Comparison of ENCODE assay signal across 16 cellular contexts in genomic region chr17:76366247-76366646, GRCh38. TPM values are rescaled to one million over a fixed set of nuclear protein-coding genes. Genes with fewer than 3 reads are reported as not detected.
DNase-seq lines count a peak whose midpoint lies in the region; ATAC-seq and TF ChIP-seq lines count a peak whose summit lies in the region.
"Had no signal": no experiment of that assay in that cellular context is flagged by ENCODE, and none has a peak within 500 bp of the region (broad histone marks: within the 10 kb centered on the region; RNA-seq: fewer than 3 reads in every experiment).

No MANE protein-coding gene starts in this region.

- H3K4me3 Mint-ChIP-seq in H9 = no peak overlapping the region
- peak overlapping the region; percentile 57 for H3K4me3 Mint-ChIP-seq in T-helper 17 cell
- H3K4me3 Mint-ChIP-seq: CD4-positive, alpha-beta T cell had no signal

- H3K27me3 ChIP-seq in H9 (ENCODE audit: insufficient read depth, low read length) (no peaks in the 10 kb centered on the region), neuronal stem cell (ENCODE audit: control insufficient read depth in 3 of 3, insufficient read depth in 3 of 3, low read depth in 1 of 3, low read length in 3 of 3) (no peaks in the 10 kb centered on the region)
- H3K27me3 ChIP-seq: BE2C had no signal

- no peak overlapping the region for H3K27ac ChIP-seq in H9 (ENCODE audit: insufficient read length, low read depth, low read length)
- H3K27ac ChIP-seq in neuronal stem cell (replicated peaks; ENCODE audit: low read length) = no peak overlapping the region
- H3K27ac ChIP-seq: C4-2B, KMS-11 had no signal

- H2AFZ ChIP-seq in H9 (ENCODE audit: low read length) (no peak overlapping the region), neuronal stem cell (ENCODE audit: low read length) (no peak overlapping the region)

- H2BK5ac ChIP-seq in H9 (ENCODE audit: insufficient read length, low read length) = no peak overlapping the region
- H2BK5ac ChIP-seq in neuronal stem cell (ENCODE audit: low read length) = no peak overlapping the region

- H3K23me2 ChIP-seq in H9 (ENCODE audit: insufficient read length, low read depth, low read length, poor library complexity, severe bottlenecking) = no peaks in the 10 kb centered on the region

- H3K27me3 Mint-ChIP-seq in H9 (ENCODE audit: low read depth) (no peaks in the 10 kb centered on the region; the same call in none of the 2 replicates), T-helper 17 cell (peaks cover 16% of the 10 kb centered on the region)
- H3K27me3 Mint-ChIP-seq: CD4-positive, alpha-beta T cell had no signal

- H3K36me3 Mint-ChIP-seq in H9 (ENCODE audit: insufficient read depth in 1 of 3, low read depth in 3 of 3) (no peaks in the 10 kb centered on the region), T-helper 17 cell (ENCODE audit: low read depth) (no peaks in the 10 kb centered on the region)

- no peak overlapping the region; the same call in 1 of the 2 replicates for H3K4ac ChIP-seq in H9 (ENCODE audit: low read depth, low read length)
- H3K4ac ChIP-seq in neuronal stem cell (ENCODE audit: low read length) = peak overlapping the region; percentile 37

- H2BK15ac ChIP-seq in H9 (ENCODE audit: low read depth, low read length) (no peak overlapping the region), neuronal stem cell (ENCODE audit: low read length) (no peak overlapping the region)

- no peak overlapping the region for H3T11ph ChIP-seq in H9 (ENCODE audit: low read length)

- H3K79me1 ChIP-seq in H9 (ENCODE audit: insufficient read depth, low read depth, low read length, poor library complexity, severe bottlenecking) (no peaks in the 10 kb centered on the region), neuronal stem cell (ENCODE audit: low read depth, low read length) (no peaks in the 10 kb centered on the region)

- H2AK5ac ChIP-seq in H9 (ENCODE audit: insufficient read length, low read length) (no peak overlapping the region), neuronal stem cell (ENCODE audit: low read depth, low read length) (peak overlapping the region; percentile 44)

- H3K27ac Mint-ChIP-seq in H9 (peak overlapping the region in 2 of 3 experiments; percentile 41 to 62; a peak in 3 of 7 replicates), T-helper 17 cell (no peak overlapping the region)
- H3K27ac Mint-ChIP-seq: CD4-positive, alpha-beta T cell had no signal

- no peak overlapping the region for H4K91ac ChIP-seq in H9 (ENCODE audit: insufficient read length, low read depth, low read length)
- no peak overlapping the region for H4K91ac ChIP-seq in neuronal stem cell (ENCODE audit: low read depth, low read length, poor library complexity)

- H3K23ac ChIP-seq in H9 (ENCODE audit: insufficient read length, low read depth, low read length) = no peak overlapping the region
- H3K23ac ChIP-seq in neuronal stem cell (ENCODE audit: low read depth, low read length, poor library complexity) = no peak overlapping the region

- H3K79me2 ChIP-seq in H9 (ENCODE audit: insufficient read depth, low read length) = no peaks in the 10 kb centered on the region

- H2BK12ac ChIP-seq in H9 (ENCODE audit: insufficient read length, low read depth, low read length) (no peak overlapping the region), neuronal stem cell (ENCODE audit: low read length) (no peak overlapping the region)

- H2BK120ac ChIP-seq in H9 (ENCODE audit: low read depth, low read length, poor library complexity, severe bottlenecking) (no peak overlapping the region), neuronal stem cell (ENCODE audit: low read depth, low read length) (peak overlapping the region; percentile 35)

- peak; percentile 60 for DNase-seq in H9
- DNase-seq in T-helper 17 cell = no peak
- peak; percentile 23 for DNase-seq in iPS-NIHi7 (ENCODE audit: extremely low spot score)
- no peak for DNase-seq in neuronal stem cell (ENCODE audit: low spot score)
- DNase-seq in OCI-M1 (lab: John Stamatoyannopoulos, UW) = no peak
- DNase-seq: ACHN; BE2C; Caco-2; CD4-positive, alpha-beta T cell; DMS79 treated with DMSO at 0.1 percent for 48 hours; GF-D8 had no signal

- TF ChIP-seq CTCF in H9 (conservative IDR thresholded peaks at IDR 0.05) = no peak

- H3K9ac ChIP-seq in H9 (ENCODE audit: extremely low read depth, insufficient read length, low read length) = no peak overlapping the region
- no peak overlapping the region for H3K9ac ChIP-seq in neuronal stem cell (ENCODE audit: low read depth, low read length, poor library complexity)
- H3K9ac ChIP-seq: KMS-11 had no signal

- no peak overlapping the region for H3K56ac ChIP-seq in H9 (ENCODE audit: insufficient read length, low read depth, low read length)

- H4K20me1 ChIP-seq in H9 (ENCODE audit: control insufficient read depth, insufficient read depth, insufficient read length) = no peaks in the 10 kb centered on the region

- H2BK20ac ChIP-seq in H9 (ENCODE audit: low read depth, low read length, poor library complexity, severe bottlenecking) = no peak overlapping the region

- H3K18ac ChIP-seq in H9 (ENCODE audit: insufficient read length, low read depth, low read length) (no peak overlapping the region), neuronal stem cell (ENCODE audit: low read length) (no peak overlapping the region)

- no peak overlapping the region for H3K4me2 ChIP-seq in H9 (ENCODE audit: insufficient read depth, insufficient read length, low read length)
- H3K4me2 ChIP-seq in neuronal stem cell (ENCODE audit: insufficient read depth, low read length, poor library complexity, severe bottlenecking) = no peak overlapping the region
- H3K4me2 ChIP-seq: KMS-11 had no signal

- H4K8ac ChIP-seq in H9 (replicated peaks; ENCODE audit: insufficient read length, low read depth, low read length) = no peak overlapping the region
- H4K8ac ChIP-seq in neuronal stem cell (ENCODE audit: low read depth, low read length) = no peak overlapping the region

- ATAC-seq in T-helper 17 cell = no peak
- ATAC-seq in GM19397 (IDR thresholded peaks at IDR 0.05; ENCODE audit: unreplicated experiment) = no peak
- no peak for ATAC-seq in GM21423 (IDR thresholded peaks at IDR 0.05; ENCODE audit: unreplicated experiment)
- no peak for ATAC-seq in HG03571 (IDR thresholded peaks at IDR 0.05; ENCODE audit: unreplicated experiment)

- H3K9me3 ChIP-seq in H9 (ENCODE audit: control insufficient read depth, low read depth, low read length) (no peaks in the 10 kb centered on the region), T-helper 17 cell (ENCODE audit: control insufficient read depth, low read length, poor library complexity, severe bottlenecking) (no peaks in the 10 kb centered on the region), neuronal stem cell (replicated peaks in 1 of 2; ENCODE audit: control insufficient read depth in 2 of 2, insufficient read depth in 1 of 2, low read depth in 1 of 2, low read length in 2 of 2) (no peaks in the 10 kb centered on the region)
- H3K9me3 ChIP-seq: BE2C, Caco-2 had no signal

- no peak overlapping the region for H3K14ac ChIP-seq in H9 (ENCODE audit: insufficient read depth, low read length)
- H3K14ac ChIP-seq in neuronal stem cell (ENCODE audit: low read length) = no peak overlapping the region

- no peak overlapping the region for H3K4me3 ChIP-seq in neuronal stem cell (ENCODE audit: low read length in 2 of 2)

- H3K9me3 Mint-ChIP-seq in H9 = no peaks in the 10 kb centered on the region; a peak in 1 of 5 replicates
- H3K9me3 Mint-ChIP-seq: CD4-positive, alpha-beta T cell had no signal

- peaks cover 20 to 37% of the 10 kb centered on the region in 2 experiments for H3K4me1 Mint-ChIP-seq in H9
- H3K4me1 Mint-ChIP-seq in T-helper 17 cell = no peaks in the 10 kb centered on the region

- no peaks in the 10 kb centered on the region for H3K36me3 ChIP-seq in neuronal stem cell (replicated peaks in 1 of 2; ENCODE audit: control insufficient read depth in 2 of 2, insufficient read depth in 2 of 2, low read length in 2 of 2)
- H3K36me3 ChIP-seq: BE2C had no signal

- peaks cover 5% of the 10 kb centered on the region; the same call in 1 of the 2 replicates for H3K4me1 ChIP-seq in H9 (ENCODE audit: insufficient read depth, low read length)
- peaks cover 2 to 6% of the 10 kb centered on the region in 2 donors for H3K4me1 ChIP-seq in neuronal stem cell (ENCODE audit: control insufficient read depth in 2 of 2, insufficient read depth in 1 of 2, low read depth in 1 of 2, low read length in 2 of 2)

- H4K5ac ChIP-seq in H9 (ENCODE audit: insufficient read length, low read depth, low read length) = no peak overlapping the region

- WGBS in H9 (ENCODE audit: extremely low coverage, insufficient read length, low lambda C conversion rate) = no CpG with 5 or more reads among the region's 3 CpGs
- no CpG with 5 or more reads among the region's 3 CpGs for WGBS in neuronal stem cell (ENCODE audit: extremely low coverage in 2 of 2, insufficient read length in 2 of 2, insufficient replicate concordance in 1 of 2), 2 donors

RNA-seq across cellular contexts. Expression of gene PRPSAP1, which starts 12.5 kb away (rescaled TPM):
- total RNA-seq in H9 (2021) (38.4 and 40.2 TPM in 2 replicates), T-helper 17 cell (10 to 100 TPM; 19.4 to 22.1 TPM)
- polyA plus RNA-seq in neuronal stem cell (2013, experiment 1 of 2) = 51.3 TPM
- 47.7 TPM for polyA plus RNA-seq in neuronal stem cell (2013, experiment 2 of 2)

RNA-seq across cellular contexts. Expression of gene SPHK1, which starts 18.2 kb away (rescaled TPM):
- total RNA-seq in H9 (2021) (1.4 and 1.8 TPM in 2 replicates), T-helper 17 cell (1 to 10 TPM; 2.4 to 6.0 TPM)
- polyA plus RNA-seq in neuronal stem cell (2013, experiment 1 of 2) = 13.3 TPM
- 13.0 TPM for polyA plus RNA-seq in neuronal stem cell (2013, experiment 2 of 2)

RNA-seq across cellular contexts. Expression of gene QRICH2, which starts 58.2 kb away (rescaled TPM):
- total RNA-seq in H9 (2021) = 2.2 and 3.2 TPM in 2 replicates
- total RNA-seq in T-helper 17 cell = 1 to 10 TPM; 1.7 to 3.6 TPM
- 1.8 TPM for polyA plus RNA-seq in neuronal stem cell (2013, experiment 1 of 2)
- polyA plus RNA-seq in neuronal stem cell (2013, experiment 2 of 2) = 1.6 TPM

Comparison
In these comparisons a context has a peak if more than half of its experiments do, and no peak if none do; other contexts are left out.
1. DNase-seq: peak in H9 (single experiment) and iPS-NIHi7 (single experiment); none in T-helper 17 cell (0 of 3), neuronal stem cell (single experiment) and OCI-M1 (single experiment).